Comparison of ENCODE assay signal across 16 cellular contexts in genomic region chr1:17094664-17095063, GRCh38. TPM values are rescaled to one million over a fixed set of nuclear protein-coding genes. Genes with fewer than 3 reads are reported as not detected.
DNase-seq lines count a peak whose midpoint lies in the region; ATAC-seq and TF ChIP-seq lines count a peak whose summit lies in the region.
"Had no signal": no experiment of that assay in that cellular context is flagged by ENCODE, and none has a peak within 500 bp of the region (broad histone marks: within the 10 kb centered on the region; RNA-seq: fewer than 3 reads in every experiment).

No MANE protein-coding gene starts in this region.

- H3K9me3 ChIP-seq in OCI-LY3 (ENCODE audit: insufficient read depth, low read length) (no peaks in the 10 kb centered on the region), osteoblast (ENCODE audit: low read depth, low read length) (no peaks in the 10 kb centered on the region)
- H3K9me3 ChIP-seq: SJCRH30 had no signal

- H3K27ac ChIP-seq in OCI-LY3 (ENCODE audit: low read length) (no peak overlapping the region), osteoblast (ENCODE audit: low read depth, low read length) (no peak overlapping the region)
- H3K27ac ChIP-seq: SJCRH30 had no signal

- H3K4me1 ChIP-seq in OCI-LY3 (ENCODE audit: low read length) (peaks cover 8% of the 10 kb centered on the region), osteoblast (ENCODE audit: insufficient read depth, low read length) (no peaks in the 10 kb centered on the region)

- H3K27me3 ChIP-seq in OCI-LY3 (ENCODE audit: low read depth, low read length), result no peaks in the 10 kb centered on the region
- H3K27me3 ChIP-seq in osteoblast (ENCODE audit: insufficient read depth, low read length), result peaks cover 13% of the 10 kb centered on the region
- H3K27me3 ChIP-seq: SJCRH30 had no signal

- H3K79me2 ChIP-seq in OCI-LY3 (ENCODE audit: low read length), result no peaks in the 10 kb centered on the region
- no peaks in the 10 kb centered on the region for H3K79me2 ChIP-seq in osteoblast (ENCODE audit: insufficient read depth, low read length)

- H3K36me3 ChIP-seq in OCI-LY3 (replicated peaks; ENCODE audit: low read depth, low read length), result no peaks in the 10 kb centered on the region
- no peaks in the 10 kb centered on the region for H3K36me3 ChIP-seq in osteoblast (ENCODE audit: insufficient read depth, low read length)
- H3K36me3 ChIP-seq: SJCRH30 had no signal

- H3K4me3 ChIP-seq in GM12865 (ENCODE audit: low read depth, low read length), result no peak overlapping the region
- no peak overlapping the region for H3K4me3 ChIP-seq in OCI-LY3 (ENCODE audit: low read length)
- H3K4me3 ChIP-seq in osteoblast (ENCODE audit: insufficient read depth, low read length), result no peak overlapping the region
- H3K4me3 ChIP-seq: SJCRH30 had no signal

- H3K4me2 ChIP-seq in OCI-LY3 (ENCODE audit: low read length) (peak overlapping the region; percentile 17; the same call in 1 of the 2 replicates), osteoblast (ENCODE audit: insufficient read depth, low read length) (no peak overlapping the region)

- H4K20me1 ChIP-seq in OCI-LY3 (ENCODE audit: insufficient read depth, low read length), result no peaks in the 10 kb centered on the region
- H4K20me1 ChIP-seq in osteoblast (ENCODE audit: insufficient read depth, low read length), result no peaks in the 10 kb centered on the region

- H2AFZ ChIP-seq in OCI-LY3 (ENCODE audit: low read depth, low read length) (no peak overlapping the region), osteoblast (ENCODE audit: low read length) (no peak overlapping the region)

- DNase-seq in GM12865 (ENCODE audit: low read depth) (peak; percentile 85), osteoblast (ENCODE audit: insufficient read length, low spot score, missing footprints) (peak; percentile 67), HuH-7 (ENCODE audit: low spot score) (no peak), SKM-1 treated with dmso at 0.1 percent for 144 hours (lab: John Stamatoyannopoulos, UW; ENCODE audit: unreplicated experiment) (no peak), NCI-H1694 (lab: John Stamatoyannopoulos, UW) (no peak)
- DNase-seq: activated CD4-positive, alpha-beta T cell treated with anti-CD3 and anti-CD28 coated beads for 36 hours; activated CD8-positive, alpha-beta memory T cell treated with anti-CD3 and anti-CD28 coated beads, Interleukin-2, amount 50 U/mL, for 48 hours; effector CD4-positive, alpha-beta T cell; H9; naive B cell; NCI-H1105 treated with DMSO at 0.1 percent for 48 hours; NCI-H2227 treated with DMSO at 0.1 percent for 48 hours; SJCRH30 had no signal

- TF ChIP-seq CTCF in GM12865 (IDR thresholded peaks at IDR 0.05; ENCODE audit: insufficient read depth, low read depth, low read length, missing control alignments) (no peak), OCI-LY3 (IDR thresholded peaks at IDR 0.05; ENCODE audit: low read depth, low read length) (no peak), osteoblast (IDR thresholded peaks at IDR 0.05; ENCODE audit: extremely low read depth, low read depth, low read length) (no peak)

- H3K9ac ChIP-seq in OCI-LY3 (ENCODE audit: low read length), result no peak overlapping the region

- peak; percentile 49 for ATAC-seq in GM21717 (IDR thresholded peaks at IDR 0.05; ENCODE audit: unreplicated experiment)
- ATAC-seq in GM21447 (IDR thresholded peaks at IDR 0.05; ENCODE audit: unreplicated experiment), result no peak
- ATAC-seq: activated CD4-positive, alpha-beta T cell treated with anti-CD3 and anti-CD28 coated beads for 36 hours had no signal

RNA-seq across cellular contexts. Expression of gene PADI2, which starts 24.6 kb away (rescaled TPM):
- under 0.01 and 0.29 TPM in 2 replicates for total RNA-seq in osteoblast

RNA-seq across cellular contexts. Expression of gene SDHB, which starts 40.8 kb away (rescaled TPM):
- total RNA-seq in osteoblast, result 87.6 and 87.8 TPM in 2 replicates

Comparison
In these comparisons a context has a peak if more than half of its experiments do, and no peak if none do; other contexts are left out.
1. DNase-seq: peak in GM12865 (single experiment) and osteoblast (single experiment); none in HuH-7 (single experiment), SKM-1 treated with dmso at 0.1 percent for 144 hours (single experiment) and NCI-H1694 (single experiment).